1 cellular context compared by ENCODE assay signal in genomic region chr2:677056-677949, GRCh38.
TF ChIP-seq lines count a peak whose summit lies in the region.

TSS of gene TMEM18 (minus strand) at chr2:677406. CDS start at chr2:677345, 61 bp downstream.

TF ChIP-seq in HepG2, 621 proteins besides CTCF, POLR2A, EP300 and RAD21 (continued from another document and continues in another):
- peak; percentile 89; the same call in 1 of the 2 replicates for TF ChIP-seq ZNF766 (CRISPR knock-in tag; IDR thresholded peaks at IDR 0.05; ENCODE audit: borderline replicate concordance)
- peak; percentile 72; the same call in 1 of the 2 replicates for TF ChIP-seq NFIB (CRISPR knock-in tag; IDR thresholded peaks at IDR 0.05; ENCODE audit: borderline replicate concordance)
- TF ChIP-seq MAX (IDR thresholded peaks at IDR 0.05), result peak; percentile 71
- TF ChIP-seq MEIS2 (CRISPR knock-in tag; IDR thresholded peaks at IDR 0.05), result peak; percentile 81; the same call in 1 of the 2 replicates
- peak; percentile 95 for TF ChIP-seq ZSCAN21 (CRISPR knock-in tag; IDR thresholded peaks at IDR 0.05; ENCODE audit: borderline replicate concordance)
- no peak for TF ChIP-seq ZMYM3 (CRISPR knock-in tag; IDR thresholded peaks at IDR 0.05)
- TF ChIP-seq TFE3 (CRISPR knock-in tag; IDR thresholded peaks at IDR 0.05), result peak; percentile 73
- TF ChIP-seq TBL1XR1 (IDR thresholded peaks at IDR 0.05; ENCODE audit: borderline replicate concordance, low read length, partially characterized antibody), result peak; percentile 41
- 0 out of 2 replicates have a peak, but pooled peaks have one; percentile 5 for TF ChIP-seq MEIS1 (CRISPR knock-in tag; IDR thresholded peaks at IDR 0.05; ENCODE audit: borderline replicate concordance)
- peak; percentile 86; the same call in 1 of the 2 replicates for TF ChIP-seq CREB3 (CRISPR knock-in tag; IDR thresholded peaks at IDR 0.05)
- no peak for TF ChIP-seq CSRNP2 (CRISPR knock-in tag; conservative IDR thresholded peaks at IDR 0.05; ENCODE audit: low read depth)
- peak; percentile 86 for TF ChIP-seq ZNF230 (CRISPR knock-in tag; IDR thresholded peaks at IDR 0.05)
- peak; percentile 99 for TF ChIP-seq POLR2AphosphoS5 (IDR thresholded peaks at IDR 0.05; ENCODE audit: low read depth, low read length)
- TF ChIP-seq NR2C2 (CRISPR knock-in tag; IDR thresholded peaks at IDR 0.05; ENCODE audit: borderline replicate concordance), result peak; percentile 69
- no peak for TF ChIP-seq ZNF282 (IDR thresholded peaks at IDR 0.05; ENCODE audit: partially characterized antibody)
- peak; percentile 75 for TF ChIP-seq JARID2 (CRISPR knock-in tag; IDR thresholded peaks at IDR 0.05; ENCODE audit: insufficient replicate concordance)
- TF ChIP-seq ZNF670 (CRISPR knock-in tag; IDR thresholded peaks at IDR 0.05; ENCODE audit: borderline replicate concordance), result peak; percentile 72; the same call in 1 of the 2 replicates
- TF ChIP-seq ZNF678 (CRISPR knock-in tag; IDR thresholded peaks at IDR 0.05), result 0 out of 2 replicates have a peak, but pooled peaks have one; percentile 69
- TF ChIP-seq E2F1 (CRISPR knock-in tag; IDR thresholded peaks at IDR 0.05), result peak; percentile 99
- no peak for TF ChIP-seq HMGA1 (CRISPR knock-in tag; conservative IDR thresholded peaks at IDR 0.05)
- no peak for TF ChIP-seq TRIM24 (CRISPR knock-in tag; IDR thresholded peaks at IDR 0.05)
- TF ChIP-seq SNRNP70 (IDR thresholded peaks at IDR 0.05; ENCODE audit: low read depth, low read length), result no peak
- peak; percentile 84 for TF ChIP-seq TEF (CRISPR knock-in tag; IDR thresholded peaks at IDR 0.05)
- TF ChIP-seq FIP1L1 (IDR thresholded peaks at IDR 0.05; ENCODE audit: borderline replicate concordance, insufficient read depth, low read depth, low read length), result 0 out of 2 replicates have a peak, but pooled peaks have one; percentile 49
- peak; percentile 60; the same call in 1 of the 2 replicates for TF ChIP-seq POLR2AphosphoS2 (IDR thresholded peaks at IDR 0.05; ENCODE audit: low read depth, low read length)
- peak; percentile 94 for TF ChIP-seq ZNF709 (CRISPR knock-in tag; IDR thresholded peaks at IDR 0.05)
- no peak for TF ChIP-seq MAFG (CRISPR knock-in tag; IDR thresholded peaks at IDR 0.05)
- peak; percentile 80 to 94; a peak in 3 of 4 replicates for TF ChIP-seq HMGXB4 (CRISPR knock-in tag; IDR thresholded peaks at IDR 0.05; ENCODE audit: borderline replicate concordance in 1 of 2, low read depth in 1 of 2)
- TF ChIP-seq NFE2L1 (CRISPR knock-in tag; IDR thresholded peaks at IDR 0.05; ENCODE audit: borderline replicate concordance), result no peak; the same call in 1 of the 2 replicates
- TF ChIP-seq ZFX (CRISPR knock-in tag; IDR thresholded peaks at IDR 0.05; ENCODE audit: low read depth), result peak; percentile 100
- TF ChIP-seq NFRKB (IDR thresholded peaks at IDR 0.05), result no peak
- peak; percentile 72; the same call in 1 of the 2 replicates for TF ChIP-seq HNRNPL (IDR thresholded peaks at IDR 0.05; ENCODE audit: low read depth, low read length)
- TF ChIP-seq ZNF275 (CRISPR knock-in tag; IDR thresholded peaks at IDR 0.05; ENCODE audit: borderline replicate concordance), result peak; percentile 99
- no peak for TF ChIP-seq NPAS2 (CRISPR knock-in tag; IDR thresholded peaks at IDR 0.05; ENCODE audit: borderline replicate concordance)
- peak; percentile 24; the same call in 1 of the 2 replicates for TF ChIP-seq IRF1 (CRISPR knock-in tag; IDR thresholded peaks at IDR 0.05; ENCODE audit: low read depth)
- no peak for TF ChIP-seq GPBP1L1 (CRISPR knock-in tag; IDR thresholded peaks at IDR 0.05)
- TF ChIP-seq ZNF263 (CRISPR knock-in tag; IDR thresholded peaks at IDR 0.05), result peak; percentile 96
- peak; percentile 93 for TF ChIP-seq ZSCAN29 (CRISPR knock-in tag; conservative IDR thresholded peaks at IDR 0.05)
- TF ChIP-seq ATF7-NPFF (CRISPR knock-in tag; IDR thresholded peaks at IDR 0.05; ENCODE audit: low read depth), result peak; percentile 86
- peak; percentile 79; the same call in 1 of the 2 replicates for TF ChIP-seq ZNF747 (CRISPR knock-in tag; IDR thresholded peaks at IDR 0.05; ENCODE audit: borderline replicate concordance)
- TF ChIP-seq LCORL (IDR thresholded peaks at IDR 0.05), result peak; percentile 99
- TF ChIP-seq LCORL (CRISPR knock-in tag; IDR thresholded peaks at IDR 0.05), result 0 out of 2 replicates have a peak, but pooled peaks have one; percentile 29
- TF ChIP-seq ZNF281 (CRISPR knock-in tag; IDR thresholded peaks at IDR 0.05; ENCODE audit: borderline replicate concordance), result peak; percentile 62; the same call in 1 of the 2 replicates
- TF ChIP-seq CEBPG (CRISPR knock-in tag; IDR thresholded peaks at IDR 0.05), result peak; percentile 41; the same call in 1 of the 2 replicates
- peak; percentile 49; the same call in 1 of the 2 replicates for TF ChIP-seq ETV5 (CRISPR knock-in tag; IDR thresholded peaks at IDR 0.05; ENCODE audit: borderline replicate concordance)
- peak; percentile 70; the same call in 1 of the 2 replicates for TF ChIP-seq ARID2 (CRISPR knock-in tag; IDR thresholded peaks at IDR 0.05; ENCODE audit: borderline replicate concordance)
- peak; percentile 88; the same call in 1 of the 2 replicates for TF ChIP-seq ZNF468 (CRISPR knock-in tag; IDR thresholded peaks at IDR 0.05)
- peak; percentile 89 for TF ChIP-seq ZNF792 (CRISPR knock-in tag; IDR thresholded peaks at IDR 0.05)
- TF ChIP-seq AKAP8 (CRISPR knock-in tag; IDR thresholded peaks at IDR 0.05), result no peak; the same call in 1 of the 2 replicates
- 0 out of 2 replicates have a peak, but pooled peaks have one; percentile 14 for TF ChIP-seq KDM6A (CRISPR knock-in tag; IDR thresholded peaks at IDR 0.05; ENCODE audit: low read depth)
- TF ChIP-seq NFE2 (CRISPR knock-in tag; IDR thresholded peaks at IDR 0.05), result peak; percentile 21; the same call in 1 of the 2 replicates
- TF ChIP-seq KLF13 (CRISPR knock-in tag; IDR thresholded peaks at IDR 0.05), result no peak
- no peak; the same call in 1 of the 2 replicates for TF ChIP-seq ZNF816 (CRISPR knock-in tag; IDR thresholded peaks at IDR 0.05; ENCODE audit: borderline replicate concordance)
- TF ChIP-seq ZNF576 (CRISPR knock-in tag; IDR thresholded peaks at IDR 0.05), result peak; percentile 96
